In the genomic region with DNA sequence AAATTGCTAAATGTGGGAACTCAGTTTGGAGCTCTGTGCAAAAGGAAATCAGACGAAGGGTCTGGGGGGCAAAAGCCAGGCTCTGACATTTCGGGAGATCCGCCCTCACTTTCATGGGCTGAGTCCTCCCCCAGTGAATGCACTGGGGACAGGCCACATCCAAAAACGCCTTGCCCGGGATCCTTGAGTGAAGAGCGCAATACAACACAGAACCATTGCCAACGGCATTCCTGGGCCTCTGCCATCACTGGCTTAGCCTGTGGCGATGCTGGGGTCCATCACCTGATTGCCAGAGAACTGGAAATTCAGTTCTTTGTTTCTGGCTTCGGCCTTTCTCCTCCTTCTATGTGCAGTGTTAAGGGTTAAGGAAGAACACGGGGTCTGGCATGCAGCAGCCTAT, we compare ENCODE assay signal across 20 cellular contexts.
DNase-seq lines count a peak whose midpoint lies in the region; ATAC-seq and TF ChIP-seq lines count a peak whose summit lies in the region.
"Had no signal": no experiment of that assay in that cellular context is flagged by ENCODE, and none has a peak within 500 bp of the region (broad histone marks: within the 10 kb centered on the region; RNA-seq: fewer than 3 reads in every experiment).

No MANE protein-coding gene starts in this region.

- TF ChIP-seq CTCF in lower lobe of right lung (IDR thresholded peaks at IDR 0.05) (no peak), upper lobe of right lung (IDR thresholded peaks at IDR 0.05) (no peak)

- DNase-seq in Right ventricle myocardium superior, result no peak
- DNase-seq in left cardiac atrium, result no peak
- no peak for DNase-seq in lower lobe of right lung
- no peak for DNase-seq in upper lobe of right lung
- no peak for DNase-seq in effector CD8-positive, alpha-beta T cell (lab: John Stamatoyannopoulos, UW)
- DNase-seq: 8988T; ACHN; AML-193; BE2C; C1 segment of cervical spinal cord; Calu3; CD4-positive, alpha-beta memory T cell; DMS53; DMS79 treated with DMSO at 0.1 percent for 48 hours; GF-D8; H9 had no signal

- H3K27ac ChIP-seq in lower lobe of right lung (no peak overlapping the region), upper lobe of right lung (no peak overlapping the region)
- H3K27ac ChIP-seq: A549 had no signal

- H3K4me3 ChIP-seq in lower lobe of right lung (no peak overlapping the region), upper lobe of right lung (no peak overlapping the region)
- H3K4me3 ChIP-seq: A549, GM23338 had no signal

- ATAC-seq in Right ventricle myocardium superior (ENCODE audit: poor library complexity) (peak; percentile 85), left cardiac atrium (no peak), lower lobe of right lung (peak; percentile 45 to 53), upper lobe of right lung (peak; percentile 59), GM18517 (IDR thresholded peaks at IDR 0.05; ENCODE audit: unreplicated experiment) (no peak)
- ATAC-seq: GM23338, HCT116 had no signal

- H3K9me3 ChIP-seq in lower lobe of right lung (no peaks in the 10 kb centered on the region), upper lobe of right lung (no peaks in the 10 kb centered on the region)
- H3K9me3 ChIP-seq: A549, BE2C had no signal

- intact Hi-C loops in Right ventricle myocardium superior (cut with DNase I) (no loop called here), left cardiac atrium (cut with DNase I) (no loop called here), lower lobe of right lung (cut with DNase I) (no loop called here), upper lobe of right lung (cut with DNase I) (no loop called here)

- H3K4me1 ChIP-seq in lower lobe of right lung (no peaks in the 10 kb centered on the region), upper lobe of right lung (no peaks in the 10 kb centered on the region)
- H3K4me1 ChIP-seq: A549, BE2C had no signal

- no peaks in the 10 kb centered on the region for H3K27me3 ChIP-seq in lower lobe of right lung (ENCODE audit: low read depth)
- H3K27me3 ChIP-seq in upper lobe of right lung, result no peaks in the 10 kb centered on the region
- H3K27me3 ChIP-seq: BE2C had no signal

- no peaks in the 10 kb centered on the region for H3K36me3 ChIP-seq in lower lobe of right lung
- no peaks in the 10 kb centered on the region for H3K36me3 ChIP-seq in upper lobe of right lung
- H3K36me3 ChIP-seq: BE2C had no signal

Comparison
In these comparisons a context has a peak if more than half of its experiments do, and no peak if none do; other contexts are left out.
1. ATAC-seq: peak in Right ventricle myocardium superior (single experiment), lower lobe of right lung (2 of 2) and upper lobe of right lung (single experiment); none in left cardiac atrium (0 of 2) and GM18517 (single experiment).